ENCODE assay signal across 12 cellular contexts in genomic region chr10:100376656-100377055, GRCh38. TPM values are rescaled to one million over a fixed set of nuclear protein-coding genes. Genes with fewer than 3 reads are reported as not detected.
DNase-seq lines count a peak whose midpoint lies in the region; ATAC-seq and TF ChIP-seq lines count a peak whose summit lies in the region.
"Not testable (repeated sequence)": the region's sequence is repeated elsewhere in the genome, so short reads cannot be mapped to it uniquely, and the experiment has no call there.
"Had no signal": no experiment of that assay in that cellular context is flagged by ENCODE, and none has a peak within 500 bp of the region (broad histone marks: within the 10 kb centered on the region; RNA-seq: fewer than 3 reads in every experiment).

No MANE protein-coding gene starts in this region.

- peak overlapping the region in 1 of 2 experiments; percentile 39 for H2BK12ac ChIP-seq in mesenchymal stem cell (ENCODE audit: low read length in 2 of 2)

- peaks cover 38% of the 10 kb centered on the region for H3F3A ChIP-seq in neural progenitor cell (ENCODE audit: low read depth)

- not testable (repeated sequence) for H3K18ac ChIP-seq in mesenchymal stem cell (ENCODE audit: low read depth in 1 of 2, low read length in 2 of 2)

- not testable (repeated sequence) for H3K9ac ChIP-seq in mesenchymal stem cell (ENCODE audit: low read length); neural progenitor cell

- peak overlapping the region; percentile 28 for H2BK15ac ChIP-seq in mesenchymal stem cell (ENCODE audit: low read depth, poor library complexity, severe bottlenecking)

- peaks cover 38% of the 10 kb centered on the region for H3K79me2 ChIP-seq in neural progenitor cell (ENCODE audit: low read depth)

- H4K8ac ChIP-seq in mesenchymal stem cell (ENCODE audit: low read length): not testable (repeated sequence)

- not testable (repeated sequence) for H3K4me3 Mint-ChIP-seq in Caco-2 (ENCODE audit: unreplicated experiment); dendritic cell treated with granulocyte-macrophage colony-stimulating factor and Interleukin-4, amounts not matched to agents 40 ng/mL and 50 ng/mL, for 4 days
- H3K4me3 Mint-ChIP-seq in activated naive CD8-positive, alpha-beta T cell treated with anti-CD3 and anti-CD28 coated beads, Interleukin-2, amount 10 ng/mL, durations not matched to agents 7 days and 5 days: peak overlapping the region; percentile 3
- peak overlapping the region; percentile 54 for H3K4me3 Mint-ChIP-seq in neural progenitor cell

- not testable (repeated sequence) for H3K27me3 Mint-ChIP-seq in Caco-2 (ENCODE audit: insufficient read depth, unreplicated experiment); activated naive CD8-positive, alpha-beta T cell treated with anti-CD3 and anti-CD28 coated beads, Interleukin-2, amount 10 ng/mL, durations not matched to agents 7 days and 5 days; dendritic cell treated with granulocyte-macrophage colony-stimulating factor and Interleukin-4, amounts not matched to agents 40 ng/mL and 50 ng/mL, for 4 days; neural progenitor cell (ENCODE audit: insufficient read depth, low read depth)

- not testable (repeated sequence) for H4K20me1 ChIP-seq in neural progenitor cell (ENCODE audit: low read depth)

- H3K27ac Mint-ChIP-seq in Caco-2 (ENCODE audit: unreplicated experiment): peak overlapping the region; percentile 45
- H3K27ac Mint-ChIP-seq in activated naive CD8-positive, alpha-beta T cell treated with anti-CD3 and anti-CD28 coated beads, Interleukin-2, amount 10 ng/mL, durations not matched to agents 7 days and 5 days: peak overlapping the region; percentile 32
- peak overlapping the region; percentile 9 for H3K27ac Mint-ChIP-seq in dendritic cell treated with granulocyte-macrophage colony-stimulating factor and Interleukin-4, amounts not matched to agents 40 ng/mL and 50 ng/mL, for 4 days
- H3K27ac Mint-ChIP-seq in neural progenitor cell: peak overlapping the region; percentile 20

- H2BK120ac ChIP-seq in mesenchymal stem cell (ENCODE audit: low read depth, low read length): not testable (repeated sequence)

- not testable (repeated sequence) for H3K4me1 Mint-ChIP-seq in Caco-2 (ENCODE audit: low read depth, unreplicated experiment)
- peaks cover 20% of the 10 kb centered on the region for H3K4me1 Mint-ChIP-seq in activated naive CD8-positive, alpha-beta T cell treated with anti-CD3 and anti-CD28 coated beads, Interleukin-2, amount 10 ng/mL, durations not matched to agents 7 days and 5 days
- H3K4me1 Mint-ChIP-seq in dendritic cell treated with granulocyte-macrophage colony-stimulating factor and Interleukin-4, amounts not matched to agents 40 ng/mL and 50 ng/mL, for 4 days (ENCODE audit: low read depth): peaks cover 40% of the 10 kb centered on the region
- peaks cover 14% of the 10 kb centered on the region for H3K4me1 Mint-ChIP-seq in neural progenitor cell

- H3K4me3 ChIP-seq in Caco-2 (ENCODE audit: low read depth, low read length); HEK293 (ENCODE audit: low read depth, low read length); mesenchymal stem cell (ENCODE audit: insufficient read depth in 1 of 2, low read depth in 1 of 2, low read length in 2 of 2); neural progenitor cell: not testable (repeated sequence)

- DNase-seq in Caco-2; RWPE1 (ENCODE audit: low spot score); activated naive CD8-positive, alpha-beta T cell treated with anti-CD3 and anti-CD28 coated beads, Interleukin-2, amount 10 ng/mL, durations not matched to agents 7 days and 5 days; mesenchymal stem cell; neural progenitor cell (ENCODE audit: low spot score): not testable (repeated sequence)

- intact Hi-C loops in Caco-2 (cut with micrococcal nuclease; ENCODE audit: unreplicated experiment): not testable (repeated sequence)
- intact Hi-C loops in dendritic cell treated with granulocyte-macrophage colony-stimulating factor and Interleukin-4, amounts not matched to agents 40 ng/mL and 50 ng/mL, for 4 days (cut with micrococcal nuclease): loop anchor here (10.0 kb wide), 1 partner anchor 48 kb away; no protein-coding TSS in a partner anchor

- not testable (repeated sequence) for H3K9me3 Mint-ChIP-seq in Caco-2 (ENCODE audit: unreplicated experiment); activated naive CD8-positive, alpha-beta T cell treated with anti-CD3 and anti-CD28 coated beads, Interleukin-2, amount 10 ng/mL, durations not matched to agents 7 days and 5 days; dendritic cell treated with granulocyte-macrophage colony-stimulating factor and Interleukin-4, amounts not matched to agents 40 ng/mL and 50 ng/mL, for 4 days; neural progenitor cell

- not testable (repeated sequence) for H3K9me3 ChIP-seq in Caco-2; HEK293 (ENCODE audit: control insufficient read depth, insufficient read depth, low read depth, low read length); mesenchymal stem cell (ENCODE audit: control insufficient read depth, low read length); neural progenitor cell (ENCODE audit: low read depth)

- H3K14ac ChIP-seq in mesenchymal stem cell (ENCODE audit: low read length in 2 of 2): not testable (repeated sequence)

- not testable (repeated sequence) for H3K4ac ChIP-seq in mesenchymal stem cell (ENCODE audit: low read depth in 1 of 2, low read length in 2 of 2)

- H2AK5ac ChIP-seq in mesenchymal stem cell (ENCODE audit: low read length, severe bottlenecking): not testable (repeated sequence)

- H3K36me3 ChIP-seq in Caco-2 (ENCODE audit: control insufficient read depth, insufficient read depth, low read length); HEK293 (ENCODE audit: control insufficient read depth in 2 of 2, insufficient read depth in 1 of 2, low read length in 2 of 2); mesenchymal stem cell (ENCODE audit: control insufficient read depth in 1 of 2, insufficient read depth in 2 of 2, low read depth in 1 of 2, low read length in 2 of 2); neural progenitor cell: not testable (repeated sequence)

- CTCF ChIA-PET in Caco-2 (lab: Charles Lee): not testable (repeated sequence)
- CTCF ChIA-PET in HEK293 (lab: Yijun Ruan, JAX): interaction anchor here (1.6 kb wide), 1 partner anchor 57 kb away, joined by 6 read pairs; no protein-coding TSS in a partner anchor
- CTCF ChIA-PET in RWPE1 (lab: Yijun Ruan, JAX): interaction anchor here (0.6 to 0.7 kb wide), 2 partner anchors 40 to 46 kb away, joined by 3 read pairs; no protein-coding TSS in a partner anchor

- not testable (repeated sequence) for TF ChIP-seq CTCF in Caco-2 (IDR thresholded peaks at IDR 0.05; ENCODE audit: insufficient read depth in 1 of 2, low read depth in 1 of 2, low read length in 1 of 2, severe bottlenecking in 1 of 2, unreplicated experiment in 1 of 2); HEK293 (tag by site-specific recombination; IDR thresholded peaks at IDR 0.05); RWPE1 (conservative IDR thresholded peaks at IDR 0.05; ENCODE audit: low read depth); neural progenitor cell (IDR thresholded peaks at IDR 0.05)

- not testable (repeated sequence) for ATAC-seq in activated naive CD8-positive, alpha-beta T cell treated with anti-CD3 and anti-CD28 coated beads, Interleukin-2, amount 10 ng/mL, durations not matched to agents 7 days and 5 days (ENCODE audit: low read depth)

- not testable (repeated sequence) for H3K79me1 ChIP-seq in mesenchymal stem cell (replicated peaks; ENCODE audit: low read length, poor library complexity, severe bottlenecking)

- not testable (repeated sequence) for H4K91ac ChIP-seq in mesenchymal stem cell (ENCODE audit: low read length)

- H2AFZ ChIP-seq in mesenchymal stem cell (ENCODE audit: low read depth, low read length); neural progenitor cell (replicated peaks): not testable (repeated sequence)

- BruUV-seq in Caco-2 (replicated peaks; lab: Mats Ljungman, UMichigan): not testable (repeated sequence)

- H3K23ac ChIP-seq in mesenchymal stem cell (ENCODE audit: low read length in 2 of 2): not testable (repeated sequence)

- 82% methylated on average over 6 of the region's 6 CpGs for WGBS in mesenchymal stem cell

- H3K36me3 Mint-ChIP-seq in Caco-2 (ENCODE audit: insufficient read depth, unreplicated experiment) (peaks cover 12% of the 10 kb centered on the region), neural progenitor cell (peaks cover 17% of the 10 kb centered on the region)
- peaks cover 12% of the 10 kb centered on the region for H3K36me3 Mint-ChIP-seq in activated naive CD8-positive, alpha-beta T cell treated with anti-CD3 and anti-CD28 coated beads, Interleukin-2, amount 10 ng/mL, durations not matched to agents 7 days and 5 days
- H3K36me3 Mint-ChIP-seq in dendritic cell treated with granulocyte-macrophage colony-stimulating factor and Interleukin-4, amounts not matched to agents 40 ng/mL and 50 ng/mL, for 4 days (ENCODE audit: low read depth): not testable (repeated sequence)

- POLR2A ChIA-PET in Caco-2 (lab: Charles Lee); RWPE1 (lab: Yijun Ruan, JAX; ENCODE audit: low non-redundant PET): not testable (repeated sequence)
- POLR2A ChIA-PET in HEK293 (lab: Yijun Ruan, JAX): interaction anchor here (0.7 kb wide), 1 partner anchor 72 kb away, joined by 4 read pairs; no protein-coding TSS in a partner anchor
- POLR2A ChIA-PET in activated naive CD8-positive, alpha-beta T cell treated with anti-CD3 and anti-CD28 coated beads, Interleukin-2, amount 10 ng/mL, durations not matched to agents 7 days and 5 days (lab: Charles Lee): interaction anchor here (4.4 kb wide), 1 partner anchor 30 kb away, joined by 131 read pairs; the partner anchor contains the start of gene SCD

- H3K4me1 ChIP-seq in Caco-2 (peaks cover 22% of the 10 kb centered on the region), mesenchymal stem cell (ENCODE audit: control insufficient read depth, insufficient read depth, low read depth, low read length) (peaks cover 11% of the 10 kb centered on the region), neural progenitor cell (peaks cover 14% of the 10 kb centered on the region)
- H3K4me1 ChIP-seq in HEK293 (ENCODE audit: control insufficient read depth, insufficient read depth, low read length): not testable (repeated sequence)

- H2BK5ac ChIP-seq in mesenchymal stem cell (ENCODE audit: low read depth, low read length, poor library complexity, severe bottlenecking): not testable (repeated sequence)

- H3K4me2 ChIP-seq in mesenchymal stem cell (ENCODE audit: low read length, poor library complexity, severe bottlenecking): not testable (repeated sequence)
- H3K4me2 ChIP-seq in neural progenitor cell: peak overlapping the region; percentile 43

- H3K27ac ChIP-seq in HEK293 (ENCODE audit: extremely low read depth, low read depth, low read length); mesenchymal stem cell (ENCODE audit: low read length, poor library complexity, severe bottlenecking); neural progenitor cell: not testable (repeated sequence)
- H3K27ac ChIP-seq in RWPE1: peak overlapping the region; percentile 34

- H3K27me3 ChIP-seq in Caco-2 (replicated peaks; ENCODE audit: control insufficient read depth, insufficient read depth, low read length); mesenchymal stem cell (ENCODE audit: control insufficient read depth in 1 of 2, insufficient read depth in 1 of 2, low read length in 2 of 2); neural progenitor cell: not testable (repeated sequence)

RNA-seq across cellular contexts. Expression of gene SCD, which starts 29.6 kb away (rescaled TPM):
- total RNA-seq in Caco-2 (2022): 449 and 457 TPM in 2 replicates
- total RNA-seq in activated naive CD8-positive, alpha-beta T cell treated with anti-CD3 and anti-CD28 coated beads, Interleukin-2, amount 10 ng/mL, durations not matched to agents 7 days and 5 days: 100 to 1,000 TPM; 212 to 220 TPM
- polyA plus RNA-seq in mesenchymal stem cell (2013, experiment 1 of 2): 787 TPM
- polyA plus RNA-seq in mesenchymal stem cell (2013, experiment 2 of 2): 779 TPM
- total RNA-seq in neural progenitor cell (ENCODE audit: low replicate concordance): 448 and 468 TPM in 2 replicates

RNA-seq across cellular contexts. Expression of gene PKD2L1, which starts 46.6 kb away (rescaled TPM):
- total RNA-seq in Caco-2 (2022): 0.19 TPM in 1 of 2 replicates, not detected in the other
- total RNA-seq in activated naive CD8-positive, alpha-beta T cell treated with anti-CD3 and anti-CD28 coated beads, Interleukin-2, amount 10 ng/mL, durations not matched to agents 7 days and 5 days: not detected
- 0.01 TPM for polyA plus RNA-seq in mesenchymal stem cell (2013, experiment 1 of 2)
- not detected for polyA plus RNA-seq in mesenchymal stem cell (2013, experiment 2 of 2)
- total RNA-seq in neural progenitor cell (ENCODE audit: low replicate concordance): not detected in 2 replicates
- total RNA-seq: CD8-positive, alpha-beta memory T cell; H4; HFFc6; LHCN-M2 had no signal
- polyA plus RNA-seq: CD8-positive, alpha-beta memory T cell; SK-N-SH had no signal
